In the genomic region with DNA sequence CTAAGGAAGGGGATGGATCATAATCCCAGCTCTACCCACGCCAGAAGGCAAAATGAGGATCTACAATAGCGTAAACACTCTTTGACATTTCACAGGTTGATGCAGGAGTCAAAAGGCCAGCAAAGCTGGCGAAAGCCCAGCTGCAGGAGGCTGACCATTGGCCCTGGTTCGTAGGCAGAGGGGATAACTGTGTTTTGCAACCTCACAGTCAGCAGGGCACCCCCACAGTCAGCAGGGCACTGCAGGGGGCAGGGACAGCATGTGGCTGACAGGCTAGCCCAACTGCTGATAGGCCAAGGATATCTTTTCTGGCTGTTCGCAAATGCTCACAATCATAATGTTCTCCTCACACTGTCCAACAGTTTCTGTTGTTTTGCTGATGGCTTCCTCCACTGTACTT, we compare ENCODE assay signal across 23 cellular contexts.
"Had no signal": no experiment of that assay in that cellular context is flagged by ENCODE, and none has a peak within 500 bp of the region (broad histone marks: within the 10 kb centered on the region; RNA-seq: fewer than 3 reads in every experiment).

No MANE protein-coding gene starts in this region.

- H3K27me3 ChIP-seq: right atrium auricular region, sigmoid colon, thyroid gland had no signal

- H3K27ac Mint-ChIP-seq: mesothelial cell of epicardium; natural killer cell treated with Interleukin-12 subunit alpha and Interleukin-12 subunit beta and Interleukin-15 and Interleukin-18, amount 100 ng/mL, for 72 hours; stimulated activated effector memory CD8-positive, alpha-beta T cell treated with anti-CD3 and anti-CD28 coated beads, Interleukin-12 subunit alpha, Interleukin-12 subunit beta, amount 100 ng/mL, for 72 hours had no signal

- FAIRE-seq: colon, frontal cortex, keratinocyte had no signal

- H3K9me3 ChIP-seq: mucosa of descending colon, prostate gland, right atrium auricular region, sigmoid colon, stomach, thyroid gland had no signal

- ATAC-seq: mucosa of descending colon had no signal

- H3K27ac ChIP-seq: dorsolateral prefrontal cortex, prostate gland, right atrium auricular region, sigmoid colon, stomach, thyroid gland had no signal

- H3K4me1 ChIP-seq: prostate gland, right atrium auricular region, thyroid gland had no signal

- H3K36me3 ChIP-seq: prostate gland, right atrium auricular region, sigmoid colon, stomach, thyroid gland had no signal

- H3K36me3 Mint-ChIP-seq: mesothelial cell of epicardium; naive B cell; natural killer cell treated with Interleukin-12 subunit alpha and Interleukin-12 subunit beta and Interleukin-15 and Interleukin-18, amount 100 ng/mL, for 72 hours; stimulated activated effector memory CD8-positive, alpha-beta T cell treated with anti-CD3 and anti-CD28 coated beads, Interleukin-12 subunit alpha, Interleukin-12 subunit beta, amount 100 ng/mL, for 72 hours had no signal

- H3K4me3 Mint-ChIP-seq: mesothelial cell of epicardium; naive B cell; natural killer cell treated with Interleukin-12 subunit alpha and Interleukin-12 subunit beta and Interleukin-15 and Interleukin-18, amount 100 ng/mL, for 72 hours; neural crest cell; stimulated activated effector memory CD8-positive, alpha-beta T cell treated with anti-CD3 and anti-CD28 coated beads, Interleukin-12 subunit alpha, Interleukin-12 subunit beta, amount 100 ng/mL, for 72 hours had no signal

- H3K4me1 Mint-ChIP-seq: mesothelial cell of epicardium; naive B cell; neural crest cell; stimulated activated effector memory CD8-positive, alpha-beta T cell treated with anti-CD3 and anti-CD28 coated beads, Interleukin-12 subunit alpha, Interleukin-12 subunit beta, amount 100 ng/mL, for 72 hours had no signal

- H3K4me3 ChIP-seq: dorsolateral prefrontal cortex, mucosa of descending colon, prostate gland, right atrium auricular region, sigmoid colon, stomach, thyroid gland had no signal

- DNase-seq: dorsolateral prefrontal cortex; effector CD4-positive, alpha-beta T cell; hypothalamus; mesenchymal stem cell; mucosa of descending colon; naive B cell; nucleus accumbens; sigmoid colon; stimulated activated CD4-positive, alpha-beta T cell treated with anti-CD3 and anti-CD28 coated beads, Interleukin-2, amount 100 ng/mL, for 24 hours; stimulated activated CD4-positive, alpha-beta T cell treated with anti-CD3 and anti-CD28 coated beads, Interleukin-4, amount 100 ng/mL, for 24 hours; stimulated activated naive CD4-positive, alpha-beta T cell treated with Interleukin-2 at 50 U/mL for 16 hours; stomach; thyroid gland; trophoblast cell had no signal

- H3K9me3 Mint-ChIP-seq: mesothelial cell of epicardium; natural killer cell treated with Interleukin-12 subunit alpha and Interleukin-12 subunit beta and Interleukin-15 and Interleukin-18, amount 100 ng/mL, for 72 hours; neural crest cell; stimulated activated effector memory CD8-positive, alpha-beta T cell treated with anti-CD3 and anti-CD28 coated beads, Interleukin-12 subunit alpha, Interleukin-12 subunit beta, amount 100 ng/mL, for 72 hours had no signal
